Comparison of ENCODE assay signal across 8 cellular contexts in genomic region chr3:129392106-129392887, GRCh38. TPM values are rescaled to one million over a fixed set of nuclear protein-coding genes. Genes with fewer than 3 reads are reported as not detected.
DNase-seq lines count a peak whose midpoint lies in the region; ATAC-seq, FAIRE-seq and TF ChIP-seq lines count a peak whose summit lies in the region.
"Not testable (repeated sequence)": the region's sequence is repeated elsewhere in the genome, so short reads cannot be mapped to it uniquely, and the experiment has no call there.
"Had no signal": no experiment of that assay in that cellular context is flagged by ENCODE, and none has a peak within 500 bp of the region (broad histone marks: within the 10 kb centered on the region; RNA-seq: fewer than 3 reads in every experiment).

No MANE protein-coding gene starts in this region.

- not testable (repeated sequence) for H3K9me2 ChIP-seq in PC-9 (ENCODE audit: insufficient read depth)

- H3K4me3 ChIP-seq in PC-9; adipocyte (ENCODE audit: low read length); endodermal cell (ENCODE audit: low read length); right lobe of liver: not testable (repeated sequence)

- H3K79me2 ChIP-seq in PC-9 (ENCODE audit: low read depth) = peaks cover 29% of the 10 kb centered on the region

- H3K4me1 ChIP-seq in PC-9 (replicated peaks; ENCODE audit: insufficient read depth) = peaks cover 46% of the 10 kb centered on the region
- peaks cover 31% of the 10 kb centered on the region for H3K4me1 ChIP-seq in adipocyte (ENCODE audit: control insufficient read depth, insufficient read depth, low read length)
- H3K4me1 ChIP-seq in endodermal cell (ENCODE audit: control insufficient read depth, insufficient read depth, low read length) = not testable (repeated sequence)
- peaks cover 0 to 17% (median 0%) of the 10 kb centered on the region in 4 donors for H3K4me1 ChIP-seq in right lobe of liver

- peaks cover 29% of the 10 kb centered on the region for H3K4me1 Mint-ChIP-seq in endodermal cell
- H3K4me1 Mint-ChIP-seq in stimulated activated naive B cell treated with anti-CD40 and anti-IgM and Interleukin-4, amounts not matched to agents 10 μg/mL and 1 μg/mL and 100 μg/mL, for 72 hours = peaks cover 16 to 20% of the 10 kb centered on the region in 2 donors

- not testable (repeated sequence) for H2AFZ ChIP-seq in PC-9

- not testable (repeated sequence) for H4K20me1 ChIP-seq in PC-9 (ENCODE audit: insufficient read depth)

- peak; percentile 6 for FAIRE-seq in H54 (lab: Jason Lieb, UNC)

- H3K27ac ChIP-seq in PC-9; endodermal cell (ENCODE audit: low read depth, low read length); right lobe of liver: not testable (repeated sequence)

- TF ChIP-seq POLR2A in H54 (IDR thresholded peaks at IDR 0.05; ENCODE audit: low read depth, low read length); right lobe of liver (IDR thresholded peaks at IDR 0.05): not testable (repeated sequence)

- H3K36me3 ChIP-seq in PC-9 (ENCODE audit: low read depth) (peaks cover 16% of the 10 kb centered on the region), adipocyte (ENCODE audit: control insufficient read depth, insufficient read depth, low read length, severe bottlenecking) (peaks cover 60% of the 10 kb centered on the region), endodermal cell (ENCODE audit: control insufficient read depth, insufficient read depth, low read length) (peaks cover 69% of the 10 kb centered on the region), right lobe of liver (peaks cover 0 to 26% (median 6%) of the 10 kb centered on the region in 4 donors)

- not testable (repeated sequence) for H3K9me3 ChIP-seq in PC-9 (ENCODE audit: insufficient read depth, low read depth); adipocyte (ENCODE audit: control insufficient read depth, low read length); endodermal cell (ENCODE audit: control insufficient read depth, low read length); right lobe of liver

- peaks cover 65% of the 10 kb centered on the region for H3K36me3 Mint-ChIP-seq in endodermal cell (ENCODE audit: low read depth)
- peaks cover 31 to 53% of the 10 kb centered on the region in 2 donors for H3K36me3 Mint-ChIP-seq in stimulated activated naive B cell treated with anti-CD40 and anti-IgM and Interleukin-4, amounts not matched to agents 10 μg/mL and 1 μg/mL and 100 μg/mL, for 72 hours

- POLR2A ChIA-PET in PC-9 (lab: Charles Lee; ENCODE audit: unreplicated experiment) = not testable (repeated sequence)

- H3K27me3 ChIP-seq in PC-9 (ENCODE audit: insufficient read depth, low read depth); adipocyte (replicated peaks; ENCODE audit: control insufficient read depth, insufficient read depth, low read length); endodermal cell (ENCODE audit: control insufficient read depth, insufficient read depth, low read length, poor library complexity, severe bottlenecking); right lobe of liver: not testable (repeated sequence)

- ATAC-seq in right lobe of liver = peak in 3 of 4 donors; percentile 13 to 65 (median 50)
- ATAC-seq in stimulated activated naive B cell treated with anti-CD40 and anti-IgM and Interleukin-4, amounts not matched to agents 10 μg/mL and 1 μg/mL and 100 μg/mL, for 72 hours (replicated peaks) = not testable (repeated sequence)

- not testable (repeated sequence) for H3K9me3 Mint-ChIP-seq in endodermal cell; stimulated activated naive B cell treated with anti-CD40 and anti-IgM and Interleukin-4, amounts not matched to agents 10 μg/mL and 1 μg/mL and 100 μg/mL, for 72 hours

- not testable (repeated sequence) for BruUV-seq in PC-9 (replicated peaks; lab: Mats Ljungman, UMichigan)

- intact Hi-C loops in PC-9 (cut with micrococcal nuclease; ENCODE audit: unreplicated experiment); right lobe of liver (cut with DNase I): not testable (repeated sequence)

- H3K27ac Mint-ChIP-seq in endodermal cell = peak overlapping the region; percentile 66
- peak overlapping the region; percentile 37 for H3K27ac Mint-ChIP-seq in stimulated activated naive B cell treated with anti-CD40 and anti-IgM and Interleukin-4, amounts not matched to agents 10 μg/mL and 1 μg/mL and 100 μg/mL, for 72 hours

- H3K27me3 Mint-ChIP-seq in endodermal cell (ENCODE audit: insufficient read depth); stimulated activated naive B cell treated with anti-CD40 and anti-IgM and Interleukin-4, amounts not matched to agents 10 μg/mL and 1 μg/mL and 100 μg/mL, for 72 hours: not testable (repeated sequence)

- not testable (repeated sequence) for TF ChIP-seq CTCF in PC-9 (conservative IDR thresholded peaks at IDR 0.05); endodermal cell (conservative IDR thresholded peaks at IDR 0.05); right lobe of liver (IDR thresholded peaks at IDR 0.05)

- H3K4me3 Mint-ChIP-seq in endodermal cell; stimulated activated naive B cell treated with anti-CD40 and anti-IgM and Interleukin-4, amounts not matched to agents 10 μg/mL and 1 μg/mL and 100 μg/mL, for 72 hours: not testable (repeated sequence)

- CTCF ChIA-PET in PC-9 (lab: Charles Lee) = not testable (repeated sequence)

- peaks cover 30% of the 10 kb centered on the region for H3F3A ChIP-seq in PC-9 (ENCODE audit: insufficient read depth, low read depth)

- WGBS in endodermal cell (ENCODE audit: insufficient coverage in 1 of 2, insufficient read length in 1 of 2), 2 experiments = 86 to 100% methylated on average over 3 to 5 of the region's 8 CpGs
- 67% methylated on average over 2 of the region's 8 CpGs for WGBS in right lobe of liver (ENCODE audit: insufficient coverage, low coverage, low lambda C conversion rate, missing lambda C conversion rate)

- DNase-seq in H54 (ENCODE audit: insufficient read length, low spot score); PC-9; adipocyte (ENCODE audit: low read depth); endodermal cell; right lobe of liver; stimulated activated naive B cell treated with anti-CD40 and anti-IgM and Interleukin-4, amounts not matched to agents 10 μg/mL and 1 μg/mL and 100 μg/mL, for 72 hours: not testable (repeated sequence)
- DNase-seq in foreskin melanocyte = peak; percentile 41

- H3K4me2 ChIP-seq in PC-9 = 0 out of 2 replicates have a peak overlapping the region, but pooled peaks have one; percentile 19

- peak overlapping the region; percentile 10 for H3K9ac ChIP-seq in adipocyte (ENCODE audit: low read length)
- H3K9ac ChIP-seq in endodermal cell (ENCODE audit: extremely low read depth, low read length, poor library complexity, severe bottlenecking) = not testable (repeated sequence)

RNA-seq across cellular contexts. Expression of gene EFCAB12, which starts 36.1 kb away (rescaled TPM):
- total RNA-seq in PC-9 (2021) (2.0 and 2.2 TPM in 2 replicates), endodermal cell (under 1 TPM; 0.33 to 0.73 TPM), right lobe of liver (1 to 10 TPM in 5 of 6 experiments, under 1 TPM in 1; 0.26 to 4.7 (median 2.0) TPM)
- 1.4 TPM for polyA plus RNA-seq in endodermal cell (2013, experiment 1 of 2)
- polyA plus RNA-seq in endodermal cell (2013, experiment 2 of 2) = 0.70 TPM
- polyA plus RNA-seq: CD14-positive monocyte had no signal

RNA-seq across cellular contexts. Expression of gene MBD4, which starts 47.5 kb away (rescaled TPM):
- total RNA-seq in PC-9 (2021) (48.6 and 49.4 TPM in 2 replicates), endodermal cell (10 to 100 TPM; 39.5 to 45.5 TPM), right lobe of liver (10 to 100 TPM; 16.9 to 26.1 (median 25.3) TPM)
- 44.1 TPM for polyA plus RNA-seq in endodermal cell (2013, experiment 1 of 2)
- 36.1 TPM for polyA plus RNA-seq in endodermal cell (2013, experiment 2 of 2)

RNA-seq across cellular contexts. Expression of gene IFT122, which starts 47.7 kb away (rescaled TPM):
- total RNA-seq in PC-9 (2021) (44.8 and 55.6 TPM in 2 replicates), endodermal cell (10 to 100 TPM; 36.0 to 46.6 TPM), right lobe of liver (10 to 100 TPM in 4 of 6 experiments, 1 to 10 TPM in 2; 7.1 to 16.8 (median 11.5) TPM)
- polyA plus RNA-seq in endodermal cell (2013, experiment 1 of 2) = 39.8 TPM
- 44.0 TPM for polyA plus RNA-seq in endodermal cell (2013, experiment 2 of 2)
